In the genomic region with DNA sequence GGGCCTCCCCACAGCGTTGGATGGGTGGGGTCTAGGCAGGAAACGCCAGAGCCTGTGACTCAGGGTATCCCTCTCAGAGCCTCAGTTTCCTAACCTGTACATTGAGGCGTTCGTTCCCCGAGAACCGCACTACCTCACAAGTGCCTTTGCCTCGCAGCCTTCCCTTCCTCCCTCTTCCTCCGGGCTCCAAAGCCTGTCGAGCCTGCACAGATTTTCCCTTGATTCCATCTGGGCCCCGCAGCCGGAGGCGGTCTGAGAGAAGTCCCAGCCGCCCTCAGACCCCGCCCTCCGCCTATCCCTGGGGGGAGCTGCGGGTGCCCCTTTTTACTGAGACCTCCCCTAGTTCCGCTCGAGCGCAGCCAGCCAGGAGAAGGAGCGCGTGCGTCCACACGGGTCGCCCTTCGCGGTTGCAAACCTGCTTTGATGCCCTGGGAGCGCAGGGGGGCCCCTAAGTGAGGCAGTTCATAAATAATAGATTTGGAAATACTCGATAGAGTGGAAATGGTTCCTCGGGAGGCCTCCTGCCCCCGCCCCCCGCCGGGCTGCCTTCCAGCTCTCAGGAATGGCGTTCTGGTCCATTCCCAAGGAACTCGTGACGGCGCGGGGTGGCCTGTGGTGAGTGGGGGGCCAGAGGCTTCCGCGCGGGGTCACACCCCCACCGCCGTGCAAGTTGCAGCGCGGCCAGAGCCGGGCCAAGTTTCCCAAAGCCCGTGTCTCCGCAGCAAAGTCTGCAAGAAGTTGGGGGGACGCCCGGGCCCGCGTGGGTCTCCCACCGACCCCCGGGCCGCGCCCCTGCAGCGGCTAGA, we compare ENCODE assay signal across 8 cellular contexts. TPM values are rescaled to one million over a fixed set of nuclear protein-coding genes. Genes with fewer than 3 reads are reported as not detected.
A peak's percentile ranks its signal among the peaks of the same experiment; 100 is the strongest.
DNase-seq lines count a peak whose midpoint lies in the region; ATAC-seq and TF ChIP-seq lines count a peak whose summit lies in the region.

No MANE protein-coding gene starts in this region.

- no peak overlapping the region for H2BK15ac ChIP-seq in mesendoderm (replicated peaks; ENCODE audit: low read depth)

- H3K9me3 ChIP-seq in NT2/D1 (ENCODE audit: insufficient read depth, low read length) (no peaks in the 10 kb centered on the region), uterus (no peaks in the 10 kb centered on the region)

- H3K36me3 ChIP-seq in NT2/D1 (ENCODE audit: insufficient read depth, insufficient read length, low read length) (no peaks in the 10 kb centered on the region), mesendoderm (ENCODE audit: control insufficient read depth, insufficient read depth, low read length) (no peaks in the 10 kb centered on the region), uterus (no peaks in the 10 kb centered on the region)

- no CpG with 5 or more reads among the region's 56 CpGs for WGBS in mesendoderm (ENCODE audit: extremely low coverage, insufficient coverage, low lambda C conversion rate)

- H3K23ac ChIP-seq in mesendoderm (ENCODE audit: low read length), result no peak overlapping the region

- peak overlapping the region; percentile 90 for H3K9ac ChIP-seq in NT2/D1 (ENCODE audit: insufficient read length, low read depth)
- H3K9ac ChIP-seq in mesendoderm (ENCODE audit: low read length), result peak overlapping the region; percentile 70

- peak overlapping the region; percentile 75 for H3K4ac ChIP-seq in mesendoderm (ENCODE audit: low read depth, low read length)

- no peaks in the 10 kb centered on the region for H3K79me1 ChIP-seq in mesendoderm (ENCODE audit: low read length)

- ATAC-seq in GM18861 (IDR thresholded peaks at IDR 0.05; ENCODE audit: unreplicated experiment) (no peak), HG02870 (IDR thresholded peaks at IDR 0.05; ENCODE audit: unreplicated experiment) (no peak)

- H2AK5ac ChIP-seq in mesendoderm (ENCODE audit: low read length), result no peak overlapping the region

- H3K18ac ChIP-seq in mesendoderm (ENCODE audit: low read length), result peak overlapping the region; percentile 64

- H3K4me3 ChIP-seq in NT2/D1 (ENCODE audit: insufficient read length, low read depth) (peak overlapping the region; percentile 76), mesendoderm (ENCODE audit: low read length) (no peak overlapping the region), uterus (peak overlapping the region; percentile 7 to 34)

- H3K4me1 ChIP-seq in NT2/D1 (ENCODE audit: insufficient read depth, insufficient read length) (peaks cover 44% of the 10 kb centered on the region), mesendoderm (ENCODE audit: control insufficient read depth, low read depth, low read length) (peaks cover 11% of the 10 kb centered on the region), uterus (peaks cover 0 to 12% of the 10 kb centered on the region in 2 donors)

- H3K27ac ChIP-seq in mesendoderm (ENCODE audit: low read depth, low read length) (no peak overlapping the region), uterus (no peak overlapping the region)

- no peak overlapping the region for H2BK5ac ChIP-seq in mesendoderm (ENCODE audit: low read length)

- peak in 1 of 4 experiments; percentile 16 for TF ChIP-seq CTCF in uterus (IDR thresholded peaks at IDR 0.05)

- H3K27me3 ChIP-seq in NT2/D1 (ENCODE audit: insufficient read depth, insufficient read length) (peaks cover 19% of the 10 kb centered on the region), mesendoderm (ENCODE audit: insufficient read depth, low read length, poor library complexity) (no peaks in the 10 kb centered on the region), uterus (peaks cover 0 to 10% of the 10 kb centered on the region in 2 donors)

- H3K4me2 ChIP-seq in mesendoderm (ENCODE audit: low read length), result peak overlapping the region; percentile 39

- peak overlapping the region; percentile 7 for H4K8ac ChIP-seq in mesendoderm (ENCODE audit: low read depth, low read length)

- no peaks in the 10 kb centered on the region for H3K79me2 ChIP-seq in mesendoderm (ENCODE audit: control insufficient read depth, insufficient read depth, low read length)

- TF ChIP-seq POLR2A in uterus (IDR thresholded peaks at IDR 0.05), result no peak

- no peak overlapping the region for H4K5ac ChIP-seq in mesendoderm (ENCODE audit: low read length)

- no peak overlapping the region for H2BK120ac ChIP-seq in mesendoderm (ENCODE audit: low read depth, low read length)

- peak; percentile 28 for DNase-seq in stimulated activated CD4-positive, alpha-beta T cell treated with anti-CD3 and anti-CD28 coated beads, Interleukin-15, amount 100 ng/mL, for 24 hours
- DNase-seq in stimulated activated CD4-positive, alpha-beta T cell treated with anti-CD3 and anti-CD28 coated beads, Interleukin-4, amount 100 ng/mL, for 4 hours, result no peak
- DNase-seq in NT2/D1 (ENCODE audit: low read depth, low spot score), result no peak
- DNase-seq in dedifferentiated amniotic fluid mesenchymal stem cell (ENCODE audit: extremely low spot score), result peak; percentile 17
- no peak for DNase-seq in mesendoderm
- DNase-seq in uterus, result peak in 1 of 2 donors; percentile 40

- peak overlapping the region; percentile 80 for H3K56ac ChIP-seq in mesendoderm (ENCODE audit: low read length)

- intact Hi-C loops in uterus (cut with DNase I; ENCODE audit: low total_unique reads), result no loop called here

RNA-seq across cellular contexts. Expression of a gene that starts 0.7 kb away (rescaled TPM):
- 7.3 TPM for polyA plus RNA-seq in mesendoderm (2013, experiment 1 of 2)
- polyA plus RNA-seq in mesendoderm (2013, experiment 2 of 2), result 7.5 TPM
- total RNA-seq in uterus, result 1 to 10 TPM in 2 of 4 donors, not detected in 2; 2.5 to 6.4 TPM

RNA-seq across cellular contexts. Expression of a gene that starts 49.1 kb away (rescaled TPM):
- polyA plus RNA-seq in mesendoderm (2013, experiment 1 of 2), result 40.5 TPM
- 39.9 TPM for polyA plus RNA-seq in mesendoderm (2013, experiment 2 of 2)
- 10 to 100 TPM; 11.8 to 26.6 (median 16.7) TPM for total RNA-seq in uterus

RNA-seq across cellular contexts. Expression of a gene that starts 49.3 kb away (rescaled TPM):
- 818 TPM for polyA plus RNA-seq in mesendoderm (2013, experiment 1 of 2)
- 789 TPM for polyA plus RNA-seq in mesendoderm (2013, experiment 2 of 2)
- total RNA-seq in uterus, result 100 to 1,000 TPM; 199 to 836 (median 287) TPM

Comparison
In these comparisons a context has a peak if more than half of its experiments do, and no peak if none do; other contexts are left out.
1. DNase-seq: peak in stimulated activated CD4-positive, alpha-beta T cell treated with anti-CD3 and anti-CD28 coated beads, Interleukin-15, amount 100 ng/mL, for 24 hours (single experiment) and dedifferentiated amniotic fluid mesenchymal stem cell (single experiment); none in stimulated activated CD4-positive, alpha-beta T cell treated with anti-CD3 and anti-CD28 coated beads, Interleukin-4, amount 100 ng/mL, for 4 hours (0 of 2), NT2/D1 (single experiment) and mesendoderm (single experiment).